ENCODE assay signal across 15 cellular contexts in the genomic region with DNA sequence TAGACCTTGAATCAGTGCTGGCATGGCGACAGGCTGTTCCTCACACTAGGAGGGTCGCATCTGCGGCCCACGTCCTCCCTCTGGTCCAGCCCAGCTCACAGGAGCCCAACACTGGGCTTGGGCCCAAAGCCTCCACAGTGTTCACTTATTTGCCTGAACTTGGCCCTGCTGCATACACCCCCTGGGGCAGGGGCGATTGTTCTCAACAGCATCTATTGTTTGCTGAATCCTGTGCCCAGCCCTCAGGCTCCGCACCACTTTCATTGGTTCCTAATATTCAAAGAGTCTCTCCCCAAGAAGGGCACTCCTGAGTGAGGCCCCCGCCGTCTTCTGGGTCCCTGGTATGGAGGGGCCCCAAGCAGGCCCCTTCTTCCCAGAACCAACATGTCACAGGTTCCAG.
DNase-seq lines count a peak whose midpoint lies in the region; ATAC-seq and TF ChIP-seq lines count a peak whose summit lies in the region.
"Had no signal": no experiment of that assay in that cellular context is flagged by ENCODE, and none has a peak within 500 bp of the region (broad histone marks: within the 10 kb centered on the region; RNA-seq: fewer than 3 reads in every experiment).

No MANE protein-coding gene starts in this region.

- DNase-seq in COR-L47 (lab: John Stamatoyannopoulos, UW) (peak; percentile 96), NCI-H1092 (lab: John Stamatoyannopoulos, UW) (peak; percentile 60), WTC11 (ENCODE audit: low spot score) (peak; percentile 31), posterior vena cava (ENCODE audit: low spot score) (peak; percentile 44), islet precursor cell (no peak), mucosa of gallbladder (ENCODE audit: low spot score) (no peak)
- DNase-seq: ACHN, AML-193, DMS53, NCI-H1436 treated with DMSO at 0.1 percent for 48 hours, NCI-H2171, SW 1271 had no signal

- intact Hi-C loops in posterior vena cava (cut with DNase I): no loop called here

- no peak overlapping the region for H3K4me3 Mint-ChIP-seq in WTC11
- H3K4me3 Mint-ChIP-seq: IgD-negative memory B cell had no signal

- POLR2A ChIA-PET in WTC11 (lab: Charles Lee): no interaction called here

- 0 out of 2 replicates have a peak, but pooled peaks cover 5% of the 10 kb centered on the region for H3K9me3 Mint-ChIP-seq in WTC11

- CTCF ChIA-PET in WTC11 (lab: Charles Lee): interaction anchor here (1.5 to 3.4 kb wide), 4 partner anchors 18 to 127 kb away, joined by 4 to 20 read pairs (median 10); no protein-coding TSS in a partner anchor

- TF ChIP-seq CTCF in WTC11 (IDR thresholded peaks at IDR 0.05): no peak

- no peaks in the 10 kb centered on the region for H3K36me3 Mint-ChIP-seq in WTC11

- peaks cover 24% of the 10 kb centered on the region for H3K4me1 Mint-ChIP-seq in WTC11
- H3K4me1 Mint-ChIP-seq: IgD-negative memory B cell had no signal

- H3K27ac Mint-ChIP-seq in WTC11: no peak overlapping the region
- H3K27ac Mint-ChIP-seq: IgD-negative memory B cell had no signal

- H3K27me3 Mint-ChIP-seq in WTC11 (ENCODE audit: low read depth): peaks cover 2% of the 10 kb centered on the region

- peak; percentile 56 for ATAC-seq in WTC11
- no peak for ATAC-seq in GM21423 (IDR thresholded peaks at IDR 0.05; ENCODE audit: unreplicated experiment)
- ATAC-seq: Panc1 had no signal

TF ChIP-seq in WTC11, 78 proteins besides CTCF, POLR2A, EP300 and RAD21:
- TF ChIP-seq, protein P1, sequence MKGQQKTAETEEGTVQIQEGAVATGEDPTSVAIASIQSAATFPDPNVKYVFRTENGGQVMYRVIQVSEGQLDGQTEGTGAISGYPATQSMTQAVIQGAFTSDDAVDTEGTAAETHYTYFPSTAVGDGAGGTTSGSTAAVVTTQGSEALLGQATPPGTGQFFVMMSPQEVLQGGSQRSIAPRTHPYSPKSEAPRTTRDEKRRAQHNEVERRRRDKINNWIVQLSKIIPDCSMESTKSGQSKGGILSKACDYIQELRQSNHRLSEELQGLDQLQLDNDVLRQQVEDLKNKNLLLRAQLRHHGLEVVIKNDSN (CRISPR knock-in tag; IDR thresholded peaks at IDR 0.05): no peak
- TF ChIP-seq, protein P2, sequence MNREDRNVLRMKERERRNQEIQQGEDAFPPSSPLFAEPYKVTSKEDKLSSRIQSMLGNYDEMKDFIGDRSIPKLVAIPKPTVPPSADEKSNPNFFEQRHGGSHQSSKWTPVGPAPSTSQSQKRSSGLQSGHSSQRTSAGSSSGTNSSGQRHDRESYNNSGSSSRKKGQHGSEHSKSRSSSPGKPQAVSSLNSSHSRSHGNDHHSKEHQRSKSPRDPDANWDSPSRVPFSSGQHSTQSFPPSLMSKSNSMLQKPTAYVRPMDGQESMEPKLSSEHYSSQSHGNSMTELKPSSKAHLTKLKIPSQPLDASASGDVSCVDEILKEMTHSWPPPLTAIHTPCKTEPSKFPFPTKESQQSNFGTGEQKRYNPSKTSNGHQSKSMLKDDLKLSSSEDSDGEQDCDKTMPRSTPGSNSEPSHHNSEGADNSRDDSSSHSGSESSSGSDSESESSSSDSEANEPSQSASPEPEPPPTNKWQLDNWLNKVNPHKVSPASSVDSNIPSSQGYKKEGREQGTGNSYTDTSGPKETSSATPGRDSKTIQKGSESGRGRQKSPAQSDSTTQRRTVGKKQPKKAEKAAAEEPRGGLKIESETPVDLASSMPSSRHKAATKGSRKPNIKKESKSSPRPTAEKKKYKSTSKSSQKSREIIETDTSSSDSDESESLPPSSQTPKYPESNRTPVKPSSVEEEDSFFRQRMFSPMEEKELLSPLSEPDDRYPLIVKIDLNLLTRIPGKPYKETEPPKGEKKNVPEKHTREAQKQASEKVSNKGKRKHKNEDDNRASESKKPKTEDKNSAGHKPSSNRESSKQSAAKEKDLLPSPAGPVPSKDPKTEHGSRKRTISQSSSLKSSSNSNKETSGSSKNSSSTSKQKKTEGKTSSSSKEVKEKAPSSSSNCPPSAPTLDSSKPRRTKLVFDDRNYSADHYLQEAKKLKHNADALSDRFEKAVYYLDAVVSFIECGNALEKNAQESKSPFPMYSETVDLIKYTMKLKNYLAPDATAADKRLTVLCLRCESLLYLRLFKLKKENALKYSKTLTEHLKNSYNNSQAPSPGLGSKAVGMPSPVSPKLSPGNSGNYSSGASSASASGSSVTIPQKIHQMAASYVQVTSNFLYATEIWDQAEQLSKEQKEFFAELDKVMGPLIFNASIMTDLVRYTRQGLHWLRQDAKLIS (CRISPR knock-in tag; IDR thresholded peaks at IDR 0.05; ENCODE audit: borderline replicate concordance): no peak
- TF ChIP-seq GABPB1 (CRISPR knock-in tag; IDR thresholded peaks at IDR 0.05) (no peak), ATF1 (CRISPR knock-in tag; IDR thresholded peaks at IDR 0.05) (no peak), ZNF396 (CRISPR knock-in tag; IDR thresholded peaks at IDR 0.05; ENCODE audit: borderline replicate concordance) (no peak), FOXP4 (CRISPR knock-in tag; IDR thresholded peaks at IDR 0.05) (no peak), EMX1 (CRISPR knock-in tag; IDR thresholded peaks at IDR 0.05) (no peak), ZNF532 (CRISPR knock-in tag; IDR thresholded peaks at IDR 0.05; ENCODE audit: borderline replicate concordance) (no peak), PRRX2 (CRISPR knock-in tag; IDR thresholded peaks at IDR 0.05) (no peak), TP53 (CRISPR knock-in tag; IDR thresholded peaks at IDR 0.05) (no peak)
- TF ChIP-seq, protein P3, sequence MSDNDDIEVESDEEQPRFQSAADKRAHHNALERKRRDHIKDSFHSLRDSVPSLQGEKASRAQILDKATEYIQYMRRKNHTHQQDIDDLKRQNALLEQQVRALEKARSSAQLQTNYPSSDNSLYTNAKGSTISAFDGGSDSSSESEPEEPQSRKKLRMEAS (CRISPR knock-in tag; IDR thresholded peaks at IDR 0.05): no peak
- TF ChIP-seq, protein P4, sequence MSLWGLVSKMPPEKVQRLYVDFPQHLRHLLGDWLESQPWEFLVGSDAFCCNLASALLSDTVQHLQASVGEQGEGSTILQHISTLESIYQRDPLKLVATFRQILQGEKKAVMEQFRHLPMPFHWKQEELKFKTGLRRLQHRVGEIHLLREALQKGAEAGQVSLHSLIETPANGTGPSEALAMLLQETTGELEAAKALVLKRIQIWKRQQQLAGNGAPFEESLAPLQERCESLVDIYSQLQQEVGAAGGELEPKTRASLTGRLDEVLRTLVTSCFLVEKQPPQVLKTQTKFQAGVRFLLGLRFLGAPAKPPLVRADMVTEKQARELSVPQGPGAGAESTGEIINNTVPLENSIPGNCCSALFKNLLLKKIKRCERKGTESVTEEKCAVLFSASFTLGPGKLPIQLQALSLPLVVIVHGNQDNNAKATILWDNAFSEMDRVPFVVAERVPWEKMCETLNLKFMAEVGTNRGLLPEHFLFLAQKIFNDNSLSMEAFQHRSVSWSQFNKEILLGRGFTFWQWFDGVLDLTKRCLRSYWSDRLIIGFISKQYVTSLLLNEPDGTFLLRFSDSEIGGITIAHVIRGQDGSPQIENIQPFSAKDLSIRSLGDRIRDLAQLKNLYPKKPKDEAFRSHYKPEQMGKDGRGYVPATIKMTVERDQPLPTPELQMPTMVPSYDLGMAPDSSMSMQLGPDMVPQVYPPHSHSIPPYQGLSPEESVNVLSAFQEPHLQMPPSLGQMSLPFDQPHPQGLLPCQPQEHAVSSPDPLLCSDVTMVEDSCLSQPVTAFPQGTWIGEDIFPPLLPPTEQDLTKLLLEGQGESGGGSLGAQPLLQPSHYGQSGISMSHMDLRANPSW (CRISPR knock-in tag; conservative IDR thresholded peaks at IDR 0.05; ENCODE audit: low read depth): no peak
TF ChIP-seq in WTC11: peak in this region for 0.

Comparison
In these comparisons a context has a peak if more than half of its experiments do, and no peak if none do; other contexts are left out.
1. DNase-seq: peak in COR-L47 (single experiment), NCI-H1092 (single experiment), WTC11 (single experiment) and posterior vena cava (single experiment); none in islet precursor cell (single experiment) and mucosa of gallbladder (single experiment).